18 cellular contexts compared by ENCODE assay signal in the genomic region with DNA sequence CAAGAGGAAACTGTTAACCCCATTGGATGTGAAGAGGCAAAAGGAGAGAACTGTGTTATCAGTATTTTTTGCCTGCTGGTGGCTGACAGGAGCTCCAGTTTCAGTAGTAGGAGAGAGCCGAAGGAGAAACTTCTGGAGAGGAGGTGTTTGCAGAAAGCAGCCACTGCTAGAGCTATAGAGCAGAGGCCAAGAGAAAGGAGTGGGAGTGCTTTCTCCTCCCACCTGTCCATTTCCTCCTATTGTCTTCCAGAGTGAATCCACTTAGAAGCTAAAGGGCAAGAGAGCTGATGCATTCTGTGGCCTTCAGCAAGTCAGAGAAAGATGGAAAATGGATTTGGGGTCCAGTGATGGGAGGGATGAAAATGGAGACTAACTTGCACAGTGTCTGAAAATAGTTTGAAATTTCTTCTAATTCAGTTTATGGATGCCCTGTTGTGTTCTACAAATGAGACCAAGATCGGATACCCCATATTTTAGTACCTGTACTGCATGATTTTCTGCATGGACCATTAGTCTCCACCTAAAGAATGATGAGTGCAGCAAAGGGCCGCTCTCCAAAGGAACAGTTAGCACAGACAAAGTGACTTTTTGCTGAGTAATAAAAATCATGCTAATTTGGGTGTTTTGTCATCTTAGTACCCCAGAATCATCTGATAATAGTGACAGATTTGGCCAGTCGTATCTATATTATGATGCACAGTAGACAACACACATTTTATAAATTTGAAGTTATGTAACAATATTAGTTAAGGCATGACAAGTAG. TPM values are rescaled to one million over a fixed set of nuclear protein-coding genes. Genes with fewer than 3 reads are reported as not detected.
DNase-seq lines count a peak whose midpoint lies in the region; ATAC-seq, FAIRE-seq and TF ChIP-seq lines count a peak whose summit lies in the region.
"Had no signal": no experiment of that assay in that cellular context is flagged by ENCODE, and none has a peak within 500 bp of the region (broad histone marks: within the 10 kb centered on the region; RNA-seq: fewer than 3 reads in every experiment).

No MANE protein-coding gene starts in this region.

- H3K27ac Mint-ChIP-seq in GM23338 = no peak overlapping the region
- no peak overlapping the region for H3K27ac Mint-ChIP-seq in endodermal cell
- H3K27ac Mint-ChIP-seq in CD4-positive, alpha-beta T cell = no peak overlapping the region
- H3K27ac Mint-ChIP-seq: CD4-positive, CD25-positive, alpha-beta regulatory T cell; H9 had no signal

- H3K36me3 Mint-ChIP-seq in GM23338 (ENCODE audit: low read depth) (no peaks in the 10 kb centered on the region; the same call in 2 of the 3 replicates), endodermal cell (ENCODE audit: low read depth) (no peaks in the 10 kb centered on the region)
- H3K36me3 Mint-ChIP-seq in CD4-positive, alpha-beta T cell (ENCODE audit: low read depth) = no peaks in the 10 kb centered on the region
- H3K36me3 Mint-ChIP-seq: CD4-positive, CD25-positive, alpha-beta regulatory T cell had no signal

- H3K9ac ChIP-seq in endodermal cell (ENCODE audit: extremely low read depth, low read length, poor library complexity, severe bottlenecking) = no peak overlapping the region
- no peak overlapping the region for H3K9ac ChIP-seq in colonic mucosa (ENCODE audit: low read depth in 2 of 2, low read length in 2 of 2)

- no peaks in the 10 kb centered on the region for H3K9me3 ChIP-seq in A549
- no peaks in the 10 kb centered on the region for H3K9me3 ChIP-seq in endodermal cell (ENCODE audit: control insufficient read depth, low read length)
- H3K9me3 ChIP-seq in CD4-positive, alpha-beta T cell (ENCODE audit: control insufficient read depth, low read length) = no peaks in the 10 kb centered on the region
- H3K9me3 ChIP-seq in colonic mucosa = no peaks in the 10 kb centered on the region
- H3K9me3 ChIP-seq in esophagus squamous epithelium = no peaks in the 10 kb centered on the region
- H3K9me3 ChIP-seq: BE2C, Caco-2 had no signal

- FAIRE-seq in A549 (lab: Jason Lieb, UNC) = no peak
- FAIRE-seq: D721Med, H1 had no signal

- POLR2A ChIA-PET in A549 (lab: Yijun Ruan, JAX) = no interaction called here
- POLR2A ChIA-PET in CD4-positive, alpha-beta T cell (lab: Charles Lee) = no interaction called here

- CTCF ChIA-PET in A549 (lab: Yijun Ruan, JAX) = interaction anchor here (0.9 kb wide), 1 partner anchor 12 kb away, joined by 3 read pairs; no protein-coding TSS in a partner anchor
- CTCF ChIA-PET in CD4-positive, alpha-beta T cell (lab: Charles Lee) = no interaction called here

- no peaks in the 10 kb centered on the region for H3K4me1 ChIP-seq in A549
- peaks cover 9% of the 10 kb centered on the region; the same call in 1 of the 2 replicates for H3K4me1 ChIP-seq in GM23338 (ENCODE audit: insufficient read depth)
- peaks cover 3% of the 10 kb centered on the region for H3K4me1 ChIP-seq in endodermal cell (ENCODE audit: control insufficient read depth, insufficient read depth, low read length)
- no peaks in the 10 kb centered on the region for H3K4me1 ChIP-seq in colonic mucosa
- no peaks in the 10 kb centered on the region for H3K4me1 ChIP-seq in esophagus squamous epithelium
- H3K4me1 ChIP-seq: Caco-2 had no signal

- no peaks in the 10 kb centered on the region for H4K20me1 ChIP-seq in GM23338 (replicated peaks; ENCODE audit: insufficient read depth)

- TF ChIP-seq EP300 in A549 (IDR thresholded peaks at IDR 0.05) = no peak

- WGBS in A549 (ENCODE audit: missing lambda C conversion rate) = 12% methylated on average over 4 of the region's 4 CpGs
- WGBS in endodermal cell (ENCODE audit: insufficient coverage in 1 of 2, insufficient read length in 1 of 2), 2 experiments = 94 to 96% methylated on average over 3 of the region's 4 CpGs
- WGBS in esophagus squamous epithelium, 2 donors = 75 to 78% methylated on average over 3 to 4 of the region's 4 CpGs

- ATAC-seq in A549 (no peak), GM23338 (peak; percentile 76)
- no peak for ATAC-seq in CD4-positive, alpha-beta T cell (ENCODE audit: poor library complexity)

- no peaks in the 10 kb centered on the region; the same call in 2 of the 3 replicates for H3K9me3 Mint-ChIP-seq in GM23338
- H3K9me3 Mint-ChIP-seq in endodermal cell = peaks cover under 1% of the 10 kb centered on the region
- peaks cover 5% of the 10 kb centered on the region for H3K9me3 Mint-ChIP-seq in CD4-positive, alpha-beta T cell
- H3K9me3 Mint-ChIP-seq: H9 had no signal

- TF ChIP-seq CTCF in A549 (IDR thresholded peaks at IDR 0.05) = no peak
- no peak for TF ChIP-seq CTCF in GM23338 (conservative IDR thresholded peaks at IDR 0.05; ENCODE audit: low read depth in 2 of 2)
- no peak for TF ChIP-seq CTCF in endodermal cell (conservative IDR thresholded peaks at IDR 0.05)
- TF ChIP-seq CTCF in CD4-positive, alpha-beta T cell (IDR thresholded peaks at IDR 0.05) = no peak
- no peak for TF ChIP-seq CTCF in colonic mucosa (IDR thresholded peaks at IDR 0.05)
- TF ChIP-seq CTCF in esophagus squamous epithelium (IDR thresholded peaks at IDR 0.05) = no peak

- no peaks in the 10 kb centered on the region for H3K9me2 ChIP-seq in GM23338 (ENCODE audit: insufficient read depth)

- H3K4me3 ChIP-seq in A549 = no peak overlapping the region
- no peak overlapping the region for H3K4me3 ChIP-seq in GM23338
- H3K4me3 ChIP-seq in endodermal cell (ENCODE audit: low read length) = no peak overlapping the region
- no peak overlapping the region for H3K4me3 ChIP-seq in colonic mucosa
- H3K4me3 ChIP-seq in esophagus squamous epithelium = no peak overlapping the region

- no peaks in the 10 kb centered on the region for H3K79me2 ChIP-seq in GM23338 (replicated peaks; ENCODE audit: insufficient read depth)

- peaks cover 22% of the 10 kb centered on the region; the same call in 2 of the 3 replicates for H3K4me1 Mint-ChIP-seq in GM23338
- H3K4me1 Mint-ChIP-seq in endodermal cell = peaks cover 13% of the 10 kb centered on the region
- H3K4me1 Mint-ChIP-seq in CD4-positive, alpha-beta T cell (ENCODE audit: low read depth) = no peaks in the 10 kb centered on the region
- H3K4me1 Mint-ChIP-seq: CD4-positive, CD25-positive, alpha-beta regulatory T cell had no signal

- no peak for TF ChIP-seq POLR2A in A549 (IDR thresholded peaks at IDR 0.05; ENCODE audit: low read length)
- no peak for TF ChIP-seq POLR2A in esophagus squamous epithelium (IDR thresholded peaks at IDR 0.05)

- intact Hi-C loops in CD4-positive, alpha-beta T cell (cut with DNase I, micrococcal nuclease) = no loop called here
- intact Hi-C loops in colonic mucosa (cut with DNase I) (no loop called here), esophagus squamous epithelium (cut with DNase I) (no loop called here)

- no peaks in the 10 kb centered on the region for H3K36me3 ChIP-seq in GM23338 (ENCODE audit: insufficient read depth)
- no peaks in the 10 kb centered on the region for H3K36me3 ChIP-seq in endodermal cell (ENCODE audit: control insufficient read depth, insufficient read depth, low read length)
- H3K36me3 ChIP-seq in colonic mucosa = no peaks in the 10 kb centered on the region
- no peaks in the 10 kb centered on the region for H3K36me3 ChIP-seq in esophagus squamous epithelium
- H3K36me3 ChIP-seq: BE2C had no signal

- H3K4me3 Mint-ChIP-seq in GM23338 (no peak overlapping the region), endodermal cell (no peak overlapping the region)
- no peak overlapping the region for H3K4me3 Mint-ChIP-seq in CD4-positive, alpha-beta T cell
- H3K4me3 Mint-ChIP-seq: CD4-positive, CD25-positive, alpha-beta regulatory T cell; H9 had no signal

- no peak overlapping the region for H3K27ac ChIP-seq in A549
- H3K27ac ChIP-seq in GM23338 (ENCODE audit: low read depth) = no peak overlapping the region
- no peak overlapping the region for H3K27ac ChIP-seq in endodermal cell (ENCODE audit: low read depth, low read length)
- H3K27ac ChIP-seq in CD4-positive, alpha-beta T cell (ENCODE audit: low read depth, low read length) = no peak overlapping the region
- no peak overlapping the region for H3K27ac ChIP-seq in colonic mucosa
- no peak overlapping the region for H3K27ac ChIP-seq in esophagus squamous epithelium

- DNase-seq in A549 (ENCODE audit: low read depth in 1 of 2, low spot score in 1 of 2) = no peak
- peak; percentile 40 for DNase-seq in GM23338 (ENCODE audit: low spot score)
- DNase-seq in endodermal cell = peak; percentile 53
- peak; percentile 12 for DNase-seq in left kidney (ENCODE audit: low read depth, low spot score)
- no peak for DNase-seq in CD4-positive, alpha-beta T cell
- DNase-seq in colonic mucosa = no peak
- DNase-seq in esophagus squamous epithelium (lab: John Stamatoyannopoulos, UW) = no peak
- DNase-seq: ACHN; BE2C; C1 segment of cervical spinal cord; Caco-2; CD4-positive, CD25-positive, alpha-beta regulatory T cell; GDM1; H9 had no signal

- peaks cover 4% of the 10 kb centered on the region for H3K27me3 Mint-ChIP-seq in GM23338 (ENCODE audit: insufficient read depth, low read depth, poor library complexity)
- peaks cover 7% of the 10 kb centered on the region for H3K27me3 Mint-ChIP-seq in endodermal cell (ENCODE audit: insufficient read depth)
- peaks cover 5% of the 10 kb centered on the region for H3K27me3 Mint-ChIP-seq in CD4-positive, alpha-beta T cell

- 0 out of 2 replicates have a peak overlapping the region, but pooled peaks have one; percentile 21 for H2AFZ ChIP-seq in GM23338

- no peak overlapping the region for H3K4me2 ChIP-seq in A549
- H3K4me2 ChIP-seq in GM23338 = no peak overlapping the region

- no peak for TF ChIP-seq RAD21 in A549 (conservative IDR thresholded peaks at IDR 0.05 in 1 of 2, IDR thresholded peaks at IDR 0.05 in 1 of 2)

- H3K27me3 ChIP-seq in GM23338 (ENCODE audit: insufficient read depth) (no peaks in the 10 kb centered on the region), endodermal cell (ENCODE audit: control insufficient read depth, insufficient read depth, low read length, poor library complexity, severe bottlenecking) (peaks cover 2% of the 10 kb centered on the region), colonic mucosa (no peaks in the 10 kb centered on the region), esophagus squamous epithelium (peaks cover 0 to 17% (median 0%) of the 10 kb centered on the region in 4 donors)
- peaks cover 7% of the 10 kb centered on the region for H3K27me3 ChIP-seq in CD4-positive, alpha-beta T cell (ENCODE audit: control insufficient read depth, insufficient read depth, low read length)
- H3K27me3 ChIP-seq: BE2C had no signal

- H3F3A ChIP-seq in GM23338 (replicated peaks; ENCODE audit: low read depth) = no peaks in the 10 kb centered on the region

RNA-seq across cellular contexts. Expression of gene HS6ST3, which starts 10.7 kb away (rescaled TPM):
- polyA plus RNA-seq in A549 (2011; rRNA removed) (not detected in 2 replicates), A549 (2017; fragmentation: RNase III; extraction: RNeasy Plus Mini Kit Qiagen cat#74134 plus additional on column Dnase treatment) (not detected in 3 replicates), GM23338 (2016; fragmentation: Nextera tagmentation; extraction: Ambion mirVana) (0.40 and 0.52 TPM in 2 replicates)
- not detected in 2 replicates for polyA plus RNA-seq in A549 (2012; cell fraction: cytosol; rRNA removed)
- polyA plus RNA-seq in A549 (2012; cell fraction: nucleus; rRNA removed) = not detected in 2 replicates
- polyA minus RNA-seq in A549 (2011; rRNA and poly(A)+ RNA removed) = not detected in 2 replicates
- 0.80 and 1.2 TPM in 2 replicates for total RNA-seq in GM23338 (2014; rRNA removed; shearing (Covaris generic))
- total RNA-seq in endodermal cell (1 to 10 TPM in 1 of 2 donors, under 1 TPM in 1; 0.84 to 1.1 TPM), colonic mucosa (under 1 TPM; 0.02 to 0.13 TPM), esophagus squamous epithelium (under 1 TPM in 3 of 4 donors, not detected in 1; 0.04 to 0.59 (median 0.57) TPM)
- 2.2 TPM for polyA plus RNA-seq in endodermal cell (2013, experiment 1 of 2)
- 2.1 TPM for polyA plus RNA-seq in endodermal cell (2013, experiment 2 of 2)
- not detected for total RNA-seq in CD4-positive, alpha-beta T cell
- total RNA-seq: A172; Caco-2; CD4-positive, CD25-positive, alpha-beta regulatory T cell; HT-29 had no signal
- polyA plus RNA-seq: CD4-positive, CD25-positive, alpha-beta regulatory T cell had no signal

RNA-seq across cellular contexts. Expression of gene UGGT2, which starts 47.4 kb away (rescaled TPM):
- polyA plus RNA-seq in A549 (2011; rRNA removed) (19.8 and 27.9 TPM in 2 replicates), A549 (2017; fragmentation: RNase III; extraction: RNeasy Plus Mini Kit Qiagen cat#74134 plus additional on column Dnase treatment) (9.9 to 10.4 TPM (median 10.3 TPM) in 3 replicates), GM23338 (2016; fragmentation: Nextera tagmentation; extraction: Ambion mirVana) (40.2 and 44.0 TPM in 2 replicates)
- 3.4 and 4.1 TPM in 2 replicates for polyA plus RNA-seq in A549 (2012; cell fraction: cytosol; rRNA removed)
- polyA plus RNA-seq in A549 (2012; cell fraction: nucleus; rRNA removed) = 4.8 and 6.0 TPM in 2 replicates
- 11.7 and 12.2 TPM in 2 replicates for polyA minus RNA-seq in A549 (2011; rRNA and poly(A)+ RNA removed)
- total RNA-seq in GM23338 (2014; rRNA removed; shearing (Covaris generic)) = 39.8 and 60.5 TPM in 2 replicates
- total RNA-seq in endodermal cell (10 to 100 TPM; 37.2 to 40.9 TPM), colonic mucosa (10 to 100 TPM; 16.3 to 18.0 TPM), esophagus squamous epithelium (10 to 100 TPM in 2 of 4 donors, 1 to 10 TPM in 2; 7.7 to 35.3 (median 11.1) TPM)
- polyA plus RNA-seq in endodermal cell (2013, experiment 1 of 2) = 36.0 TPM
- 33.1 TPM for polyA plus RNA-seq in endodermal cell (2013, experiment 2 of 2)
- total RNA-seq in CD4-positive, alpha-beta T cell = under 1 TPM in 1 of 2 experiments, not detected in 1; 0.38 TPM

Comparison
In these comparisons a context has a peak if more than half of its experiments do, and no peak if none do; other contexts are left out.
1. DNase-seq: peak in GM23338 (single experiment), endodermal cell (single experiment) and left kidney (single experiment); none in A549 (0 of 2), CD4-positive, alpha-beta T cell (0 of 10), colonic mucosa (single experiment) and esophagus squamous epithelium (single experiment).
2. RNA of gene UGGT2, which starts 47.4 kb away (total RNA-seq): 39.8 to 60.5 TPM in GM23338, 37.2 to 40.9 TPM in endodermal cell, 16.3 to 18.0 TPM in colonic mucosa and 7.7 to 35.3 TPM in esophagus squamous epithelium; 0.38 TPM in CD4-positive, alpha-beta T cell; every median in the first group is over 4 times any median in the second.